ENCODE assay signal across 27 cellular contexts in the genomic region with DNA sequence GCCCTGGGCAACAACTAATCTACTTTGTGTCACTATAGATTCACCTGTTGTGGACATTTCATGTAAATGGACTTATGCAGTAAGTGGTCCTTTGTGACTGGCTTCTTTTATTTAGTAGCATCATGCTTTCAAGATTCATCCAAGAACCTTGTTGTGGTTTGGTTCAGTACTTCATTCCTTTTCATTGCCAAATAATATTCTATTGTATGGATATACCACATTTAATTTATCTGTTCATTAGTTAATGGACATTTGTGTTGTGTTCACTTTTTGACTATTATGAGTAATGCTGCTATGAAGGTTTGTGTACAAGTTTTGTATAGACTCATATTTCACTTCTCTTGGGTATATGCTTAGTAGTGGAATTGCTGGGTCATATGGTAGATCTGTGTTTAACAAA.
"Had no signal": no experiment of that assay in that cellular context is flagged by ENCODE, and none has a peak within 500 bp of the region (broad histone marks: within the 10 kb centered on the region; RNA-seq: fewer than 3 reads in every experiment).

No MANE protein-coding gene starts in this region.

- DNase-seq: natural killer cell; occipital lobe; ovary; posterior cingulate gyrus; psoas muscle; right cardiac atrium; small intestine; stimulated activated CD4-positive, alpha-beta T cell treated with anti-CD3 and anti-CD28 coated beads, Interleukin-15, amount 100 ng/mL, for 24 hours; stimulated activated CD4-positive, alpha-beta T cell treated with anti-CD3 and anti-CD28 coated beads, Interleukin-2, amount 100 ng/mL, for 24 hours; stimulated activated CD4-positive, alpha-beta T cell treated with anti-CD3 and anti-CD28 coated beads, Interleukin-2, amount 100 ng/mL, for 48 hours; stimulated activated CD4-positive, alpha-beta T cell treated with anti-CD3 and anti-CD28 coated beads, Interleukin-4, amount 100 ng/mL, for 24 hours; stimulated activated naive B cell treated with anti-CD40 and anti-IgM and Interleukin-4, amounts not matched to agents 10 μg/mL and 1 μg/mL and 100 μg/mL, for 72 hours; stimulated activated naive CD4-positive, alpha-beta T cell treated with Interleukin-2 at 50 U/mL for 16 hours; stomach; thyroid gland; trophoblast cell; upper lobe of left lung had no signal

- H3K36me3 Mint-ChIP-seq: natural killer cell had no signal

- ATAC-seq: natural killer cell; psoas muscle; right cardiac atrium; sciatic nerve; stimulated activated effector memory CD8-positive, alpha-beta T cell treated with anti-CD3 and anti-CD28 coated beads, Interleukin-12 subunit alpha, Interleukin-12 subunit beta, amount 100 ng/mL, for 72 hours; stimulated activated naive B cell treated with anti-CD40 and anti-IgM and Interleukin-4, amounts not matched to agents 10 μg/mL and 1 μg/mL and 100 μg/mL, for 72 hours had no signal

- H3K4me1 ChIP-seq: thyroid gland had no signal

- H3K27me3 ChIP-seq: neural progenitor cell, ovary, stomach, thyroid gland, tibial nerve, upper lobe of left lung, vagina had no signal

- H3K27ac Mint-ChIP-seq: nephron; neural progenitor cell; progenitor cell of endocrine pancreas; stimulated activated effector memory CD8-positive, alpha-beta T cell treated with anti-CD3 and anti-CD28 coated beads, Interleukin-12 subunit alpha, Interleukin-12 subunit beta, amount 100 ng/mL, for 72 hours; stimulated activated naive B cell treated with anti-CD40 and anti-IgM and Interleukin-4, amounts not matched to agents 10 μg/mL and 1 μg/mL and 100 μg/mL, for 72 hours; stimulated activated naive CD8-positive, alpha-beta T cell treated with anti-CD3 and anti-CD28 coated beads, Interleukin-15, Interleukin-2, amounts not matched to agents 100 ng/mL and 50 ng/mL, for 24 hours had no signal

- H3K4me2 ChIP-seq: neural progenitor cell had no signal

- H3K27ac ChIP-seq: neural progenitor cell, ovary, parathyroid adenoma, psoas muscle, stomach, thoracic aorta, thyroid gland, tibial nerve, upper lobe of left lung, vagina had no signal

- H3K27me3 Mint-ChIP-seq: progenitor cell of endocrine pancreas; stimulated activated naive B cell treated with anti-CD40 and anti-IgM and Interleukin-4, amounts not matched to agents 10 μg/mL and 1 μg/mL and 100 μg/mL, for 72 hours; stimulated activated naive CD8-positive, alpha-beta T cell treated with anti-CD3 and anti-CD28 coated beads, Interleukin-15, Interleukin-2, amounts not matched to agents 100 ng/mL and 50 ng/mL, for 24 hours had no signal

- H3K9me3 Mint-ChIP-seq: natural killer cell; stimulated activated effector memory CD8-positive, alpha-beta T cell treated with anti-CD3 and anti-CD28 coated beads, Interleukin-12 subunit alpha, Interleukin-12 subunit beta, amount 100 ng/mL, for 72 hours had no signal

- H3K9ac ChIP-seq: neural progenitor cell, parathyroid adenoma had no signal

- H3K4me3 Mint-ChIP-seq: natural killer cell; nephron; neural progenitor cell; stimulated activated effector memory CD8-positive, alpha-beta T cell treated with anti-CD3 and anti-CD28 coated beads, Interleukin-12 subunit alpha, Interleukin-12 subunit beta, amount 100 ng/mL, for 72 hours; stimulated activated naive B cell treated with anti-CD40 and anti-IgM and Interleukin-4, amounts not matched to agents 10 μg/mL and 1 μg/mL and 100 μg/mL, for 72 hours; stimulated activated naive CD8-positive, alpha-beta T cell treated with anti-CD3 and anti-CD28 coated beads, Interleukin-15, Interleukin-2, amounts not matched to agents 100 ng/mL and 50 ng/mL, for 24 hours had no signal

- H3K9me3 ChIP-seq: ovary, psoas muscle, stomach, thoracic aorta, thyroid gland, upper lobe of left lung, vagina had no signal

- H2AFZ ChIP-seq: neural progenitor cell, parathyroid adenoma had no signal

- H3K36me3 ChIP-seq: neural progenitor cell, ovary, thoracic aorta had no signal

- H3K4me3 ChIP-seq: neural progenitor cell, ovary, psoas muscle, stomach, thoracic aorta, thyroid gland, tibial nerve, upper lobe of left lung, vagina had no signal
